In genomic region chr17:35069311-35069710, GRCh38 we compare ENCODE assay signal across 17 cellular contexts. TPM values are rescaled to one million over a fixed set of nuclear protein-coding genes. Genes with fewer than 3 reads are reported as not detected.
A peak's percentile ranks its signal among the peaks of the same experiment; 100 is the strongest.
DNase-seq lines count a peak whose midpoint lies in the region; ATAC-seq and TF ChIP-seq lines count a peak whose summit lies in the region.
"Had no signal": no experiment of that assay in that cellular context is flagged by ENCODE, and none has a peak within 500 bp of the region (broad histone marks: within the 10 kb centered on the region; RNA-seq: fewer than 3 reads in every experiment).

No MANE protein-coding gene starts in this region.

- H3K4me3 Mint-ChIP-seq in CD4-positive, alpha-beta T cell: no peak overlapping the region
- H3K4me3 Mint-ChIP-seq in dendritic cell treated with granulocyte-macrophage colony-stimulating factor and Interleukin-4, amounts not matched to agents 40 ng/mL and 50 ng/mL, for 4 days: no peak overlapping the region
- H3K4me3 Mint-ChIP-seq in osteocyte (ENCODE audit: unreplicated experiment): no peak overlapping the region
- H3K4me3 Mint-ChIP-seq: nephron, WTC11 had no signal

- peaks cover 80% of the 10 kb centered on the region for H3K4me1 Mint-ChIP-seq in CD4-positive, alpha-beta T cell (ENCODE audit: low read depth)
- H3K4me1 Mint-ChIP-seq in dendritic cell treated with granulocyte-macrophage colony-stimulating factor and Interleukin-4, amounts not matched to agents 40 ng/mL and 50 ng/mL, for 4 days (ENCODE audit: low read depth): peaks cover 66% of the 10 kb centered on the region
- H3K4me1 Mint-ChIP-seq in osteocyte (ENCODE audit: unreplicated experiment): peaks cover 23% of the 10 kb centered on the region

- no peaks in the 10 kb centered on the region for H3K36me3 ChIP-seq in SJCRH30
- H3K36me3 ChIP-seq: MG63 had no signal

- intact Hi-C loops in CD4-positive, alpha-beta T cell (cut with DNase I, micrococcal nuclease): no loop called here
- intact Hi-C loops in dendritic cell treated with granulocyte-macrophage colony-stimulating factor and Interleukin-4, amounts not matched to agents 40 ng/mL and 50 ng/mL, for 4 days (cut with micrococcal nuclease): no loop called here

- H3K9me3 Mint-ChIP-seq in CD4-positive, alpha-beta T cell: no peaks in the 10 kb centered on the region
- H3K9me3 Mint-ChIP-seq in dendritic cell treated with granulocyte-macrophage colony-stimulating factor and Interleukin-4, amounts not matched to agents 40 ng/mL and 50 ng/mL, for 4 days: no peaks in the 10 kb centered on the region
- H3K9me3 Mint-ChIP-seq in osteocyte (ENCODE audit: unreplicated experiment): no peaks in the 10 kb centered on the region
- H3K9me3 Mint-ChIP-seq: nephron, WTC11 had no signal

- H3K36me3 Mint-ChIP-seq in CD4-positive, alpha-beta T cell (ENCODE audit: low read depth): peaks cover 37% of the 10 kb centered on the region
- H3K36me3 Mint-ChIP-seq in dendritic cell treated with granulocyte-macrophage colony-stimulating factor and Interleukin-4, amounts not matched to agents 40 ng/mL and 50 ng/mL, for 4 days (ENCODE audit: low read depth): peaks cover 6% of the 10 kb centered on the region
- peaks cover 7% of the 10 kb centered on the region for H3K36me3 Mint-ChIP-seq in osteocyte (ENCODE audit: unreplicated experiment)
- H3K36me3 Mint-ChIP-seq: WTC11 had no signal

- CTCF ChIA-PET in CD4-positive, alpha-beta T cell (lab: Charles Lee): interaction anchor here (1.0 to 2.6 kb wide), 3 partner anchors 16 to 70 kb away, joined by 3 to 10 read pairs (median 3); no protein-coding TSS in a partner anchor

- no peak for ATAC-seq in CD4-positive, alpha-beta T cell (ENCODE audit: poor library complexity)
- ATAC-seq: body of pancreas, WTC11 had no signal

- H3K27ac Mint-ChIP-seq in CD4-positive, alpha-beta T cell: peak overlapping the region; percentile 46
- H3K27ac Mint-ChIP-seq in dendritic cell treated with granulocyte-macrophage colony-stimulating factor and Interleukin-4, amounts not matched to agents 40 ng/mL and 50 ng/mL, for 4 days: peak overlapping the region; percentile 74
- H3K27ac Mint-ChIP-seq in osteocyte (ENCODE audit: unreplicated experiment): peak overlapping the region; percentile 6
- H3K27ac Mint-ChIP-seq: WTC11 had no signal

- no peak overlapping the region for H3K27ac ChIP-seq in CD4-positive, alpha-beta T cell (ENCODE audit: low read depth, low read length)
- no peak overlapping the region for H3K27ac ChIP-seq in SJCRH30

- H3K27me3 Mint-ChIP-seq in CD4-positive, alpha-beta T cell: no peaks in the 10 kb centered on the region
- H3K27me3 Mint-ChIP-seq in dendritic cell treated with granulocyte-macrophage colony-stimulating factor and Interleukin-4, amounts not matched to agents 40 ng/mL and 50 ng/mL, for 4 days: no peaks in the 10 kb centered on the region
- no peaks in the 10 kb centered on the region for H3K27me3 Mint-ChIP-seq in osteocyte (ENCODE audit: unreplicated experiment)

- TF ChIP-seq CTCF in CD4-positive, alpha-beta T cell (IDR thresholded peaks at IDR 0.05): no peak
- TF ChIP-seq CTCF in osteocyte (IDR thresholded peaks at IDR 0.05): no peak

- no peak overlapping the region for H3K4me3 ChIP-seq in SJCRH30
- H3K4me3 ChIP-seq: body of pancreas, MG63 had no signal

- POLR2A ChIA-PET in CD4-positive, alpha-beta T cell (lab: Charles Lee): interaction anchor here (1.1 kb wide), 1 partner anchor 14 kb away, joined by 4 read pairs; no protein-coding TSS in a partner anchor

- H3K4me1 ChIP-seq in SJCRH30: peaks cover 6% of the 10 kb centered on the region; the same call in 1 of the 2 replicates

- no peaks in the 10 kb centered on the region for H3K27me3 ChIP-seq in CD4-positive, alpha-beta T cell (ENCODE audit: control insufficient read depth, insufficient read depth, low read length)
- H3K27me3 ChIP-seq in SJCRH30: no peaks in the 10 kb centered on the region
- H3K27me3 ChIP-seq: body of pancreas, MG63 had no signal

- DNase-seq in CD4-positive, alpha-beta T cell: no peak
- peak; percentile 69 for DNase-seq in LHCN-M2 (ENCODE audit: low read depth)
- DNase-seq in osteocyte (ENCODE audit: extremely low spot score, unreplicated experiment): no peak
- no peak for DNase-seq in HUDEP-2 (lab: John Stamatoyannopoulos, UW; ENCODE audit: unreplicated experiment in 76 of 76)
- no peak for DNase-seq in SJCRH30
- DNase-seq in NCI-H128 (lab: John Stamatoyannopoulos, UW; ENCODE audit: unreplicated experiment): no peak
- no peak for DNase-seq in RKO (ENCODE audit: low spot score)
- DNase-seq: activated T-cell treated with anti-CD3 and anti-CD28 coated beads, Interleukin-2, amount 50 U/mL, for 48 hours; body of pancreas; DMS 273 treated with DMSO at 0.1 percent for 48 hours; MG63; NCI-H526 treated with DMSO at 0.1 percent for 48 hours; SHP77; stimulated activated CD4-positive, alpha-beta T cell treated with anti-CD3 and anti-CD28 coated beads, Interleukin-15, amount 100 ng/mL, for 24 hours had no signal

- H3K9me3 ChIP-seq in CD4-positive, alpha-beta T cell (ENCODE audit: control insufficient read depth, low read length): no peaks in the 10 kb centered on the region
- H3K9me3 ChIP-seq in SJCRH30 (replicated peaks): no peaks in the 10 kb centered on the region
- H3K9me3 ChIP-seq: body of pancreas, MG63 had no signal

RNA-seq across cellular contexts. Expression of gene RFFL, which starts 5.8 kb away (rescaled TPM):
- 10 to 100 TPM; 57.8 to 66.1 TPM for total RNA-seq in CD4-positive, alpha-beta T cell
- 14.5 and 16.6 TPM in 2 replicates for total RNA-seq in LHCN-M2 (2014; rRNA removed)
- 7.0 TPM for polyA plus RNA-seq in LHCN-M2 (2012)
- total RNA-seq in osteocyte: 19.3 and 22.9 TPM in 2 replicates
- 10.9 and 13.7 TPM in 2 replicates for total RNA-seq in SJCRH30 (2014; rRNA removed; shearing (Covaris generic))

RNA-seq across cellular contexts. Expression of gene RAD51D, which starts 50.3 kb away (rescaled TPM):
- total RNA-seq in CD4-positive, alpha-beta T cell: 1 to 10 TPM; 6.2 to 8.6 TPM
- total RNA-seq in LHCN-M2 (2014; rRNA removed) (16.0 and 17.1 TPM in 2 replicates), osteocyte (14.8 and 18.2 TPM in 2 replicates)
- polyA plus RNA-seq in LHCN-M2 (2012): 16.2 TPM
- total RNA-seq in SJCRH30 (2014; rRNA removed; shearing (Covaris generic)): 8.2 and 9.7 TPM in 2 replicates

RNA-seq across cellular contexts. Expression of gene FNDC8, which starts 52.1 kb away (rescaled TPM):
- total RNA-seq in CD4-positive, alpha-beta T cell: not detected
- total RNA-seq in LHCN-M2 (2014; rRNA removed): not detected in 2 replicates
- not detected for polyA plus RNA-seq in LHCN-M2 (2012)
- not detected in 2 replicates for total RNA-seq in osteocyte
- not detected in 2 replicates for total RNA-seq in SJCRH30 (2014; rRNA removed; shearing (Covaris generic))
- total RNA-seq: body of pancreas, WTC11 had no signal

Comparison
In these comparisons a context has a peak if more than half of its experiments do, and no peak if none do; other contexts are left out.
1. H3K27ac Mint-ChIP-seq: peak in every context shown above with its lines; median percentile 74 in dendritic cell treated with granulocyte-macrophage colony-stimulating factor and Interleukin-4, amounts not matched to agents 40 ng/mL and 50 ng/mL, for 4 days; 46 in CD4-positive, alpha-beta T cell; 6 in osteocyte.